Comparison of ENCODE assay signal across 24 cellular contexts in genomic region chr10:26491934-26492333, GRCh38. TPM values are rescaled to one million over a fixed set of nuclear protein-coding genes. Genes with fewer than 3 reads are reported as not detected.
A peak's percentile ranks its signal among the peaks of the same experiment; 100 is the strongest.
DNase-seq lines count a peak whose midpoint lies in the region; ATAC-seq, FAIRE-seq and TF ChIP-seq lines count a peak whose summit lies in the region.
"Had no signal": no experiment of that assay in that cellular context is flagged by ENCODE, and none has a peak within 500 bp of the region (broad histone marks: within the 10 kb centered on the region; RNA-seq: fewer than 3 reads in every experiment).

No MANE protein-coding gene starts in this region.

- TF ChIP-seq CTCF in RWPE1 (conservative IDR thresholded peaks at IDR 0.05; ENCODE audit: low read depth) (no peak), fibroblast of the aortic adventitia (IDR thresholded peaks at IDR 0.05; ENCODE audit: insufficient read depth, low read length) (no peak), kidney (IDR thresholded peaks at IDR 0.05; ENCODE audit: borderline replicate concordance, extremely low read depth, insufficient read depth) (no peak)

- CTCF ChIA-PET in RWPE1 (lab: Yijun Ruan, JAX) = no interaction called here

- no peak overlapping the region for H3K4me3 ChIP-seq in right cardiac atrium (ENCODE audit: low read length)
- H3K4me3 ChIP-seq in fibroblast of the aortic adventitia (ENCODE audit: low read depth, low read length) = no peak overlapping the region
- no peak overlapping the region for H3K4me3 ChIP-seq in kidney (ENCODE audit: low read length in 2 of 2)
- H3K4me3 ChIP-seq: lower lobe of right lung, SK-N-MC, tibial nerve had no signal

- H3K27ac Mint-ChIP-seq in stimulated activated memory B cell treated with anti-CD40 and anti-IgM and Interleukin-4, amounts not matched to agents 10 μg/mL and 1 μg/mL and 100 μg/mL, for 72 hours = peak overlapping the region; percentile 8
- H3K27ac Mint-ChIP-seq: activated CD4-positive, alpha-beta memory T cell treated with anti-CD3 and anti-CD28 coated beads, Interleukin-2, amount 10 ng/mL, durations not matched to agents 7 days and 5 days; brain; WTC11 had no signal

- no peak overlapping the region for H3K27ac ChIP-seq in right cardiac atrium (ENCODE audit: low read length)
- peak overlapping the region; percentile 75 for H3K27ac ChIP-seq in RWPE1
- peak overlapping the region in 1 of 2 donors; percentile 14 for H3K27ac ChIP-seq in kidney (ENCODE audit: low read depth in 2 of 2, low read length in 2 of 2)
- H3K27ac ChIP-seq: lower lobe of right lung, SK-N-MC had no signal

- H3K9me3 ChIP-seq in right cardiac atrium (ENCODE audit: control insufficient read depth, low read length) = no peaks in the 10 kb centered on the region
- H3K9me3 ChIP-seq in kidney (ENCODE audit: control insufficient read depth in 1 of 2, low read length in 2 of 2) = no peaks in the 10 kb centered on the region
- H3K9me3 ChIP-seq: lower lobe of right lung, tibial nerve had no signal

- H3K4me1 Mint-ChIP-seq in stimulated activated memory B cell treated with anti-CD40 and anti-IgM and Interleukin-4, amounts not matched to agents 10 μg/mL and 1 μg/mL and 100 μg/mL, for 72 hours = peaks cover 32% of the 10 kb centered on the region
- H3K4me1 Mint-ChIP-seq: WTC11 had no signal

- no peaks in the 10 kb centered on the region for H3K27me3 ChIP-seq in right cardiac atrium (ENCODE audit: control insufficient read depth, insufficient read depth)
- H3K27me3 ChIP-seq: tibial nerve had no signal

- H3K9ac ChIP-seq in kidney (ENCODE audit: low read length in 2 of 2) = no peak overlapping the region

- peaks cover 53% of the 10 kb centered on the region for H3K36me3 Mint-ChIP-seq in stimulated activated memory B cell treated with anti-CD40 and anti-IgM and Interleukin-4, amounts not matched to agents 10 μg/mL and 1 μg/mL and 100 μg/mL, for 72 hours
- H3K36me3 Mint-ChIP-seq: brain had no signal

- intact Hi-C loops in right cardiac atrium (cut with DNase I) = no loop called here
- intact Hi-C loops in left ventricle myocardium superior (cut with micrococcal nuclease) = no loop called here
- intact Hi-C loops in kidney (cut with DNase I) = no loop called here
- intact Hi-C loops in head of caudate nucleus (cut with DNase I) = no loop called here

- no peak overlapping the region for H3K4me3 Mint-ChIP-seq in stimulated activated memory B cell treated with anti-CD40 and anti-IgM and Interleukin-4, amounts not matched to agents 10 μg/mL and 1 μg/mL and 100 μg/mL, for 72 hours
- H3K4me3 Mint-ChIP-seq: activated CD4-positive, alpha-beta memory T cell treated with anti-CD3 and anti-CD28 coated beads, Interleukin-2, amount 10 ng/mL, durations not matched to agents 7 days and 5 days; brain; IgD-negative memory B cell; immature natural killer cell; WTC11 had no signal

- no peak for FAIRE-seq in kidney (lab: Jason Lieb, UNC)
- FAIRE-seq: colon, GM12891 had no signal

- peak; percentile 50 for ATAC-seq in right cardiac atrium
- ATAC-seq in left ventricle myocardium superior = no peak
- no peak for ATAC-seq in stimulated activated memory B cell treated with anti-CD40 and anti-IgM and Interleukin-4, amounts not matched to agents 10 μg/mL and 1 μg/mL and 100 μg/mL, for 72 hours
- ATAC-seq in HG02588 (IDR thresholded peaks at IDR 0.05; ENCODE audit: unreplicated experiment) = no peak
- ATAC-seq: lower lobe of right lung, WTC11 had no signal

- POLR2A ChIA-PET in RWPE1 (lab: Yijun Ruan, JAX; ENCODE audit: low non-redundant PET) = no interaction called here

- no peak for DNase-seq in right cardiac atrium
- DNase-seq in left ventricle myocardium superior = no peak
- DNase-seq in RWPE1 (ENCODE audit: low spot score) = no peak
- peak; percentile 91 for DNase-seq in fibroblast of the aortic adventitia (ENCODE audit: low read depth)
- DNase-seq in kidney = no peak
- DNase-seq in head of caudate nucleus = no peak
- DNase-seq: activated CD4-positive, alpha-beta memory T cell treated with anti-CD3 and anti-CD28 coated beads, Interleukin-2, amount 10 ng/mL, durations not matched to agents 7 days and 5 days; activated naive CD4-positive, alpha-beta T cell treated with anti-CD3 and anti-CD28 coated beads, Interleukin-2, amount 50 U/mL, for 16 hours; activated T-cell treated with anti-CD3 and anti-CD28 coated beads, Interleukin-2, amount 50 U/mL, for 1 hour; immature natural killer cell; lower lobe of right lung; MM.1S; NCI-H187; NCI-H2227 treated with DMSO at 0.1 percent for 48 hours; T-helper 9 cell had no signal

- H3K36me3 ChIP-seq in kidney (ENCODE audit: control insufficient read depth in 1 of 2, insufficient read depth in 2 of 2, low read length in 2 of 2) = no peaks in the 10 kb centered on the region
- H3K36me3 ChIP-seq: tibial nerve had no signal

- H3K4me1 ChIP-seq in right cardiac atrium (ENCODE audit: control insufficient read depth, insufficient read depth, low read length) (peaks cover 2% of the 10 kb centered on the region), kidney (ENCODE audit: control insufficient read depth in 1 of 2, insufficient read depth in 1 of 2, low read depth in 1 of 2, low read length in 2 of 2) (no peaks in the 10 kb centered on the region)

- H3K27me3 Mint-ChIP-seq in stimulated activated memory B cell treated with anti-CD40 and anti-IgM and Interleukin-4, amounts not matched to agents 10 μg/mL and 1 μg/mL and 100 μg/mL, for 72 hours = no peaks in the 10 kb centered on the region
- H3K27me3 Mint-ChIP-seq: activated CD4-positive, alpha-beta memory T cell treated with anti-CD3 and anti-CD28 coated beads, Interleukin-2, amount 10 ng/mL, durations not matched to agents 7 days and 5 days; IgD-negative memory B cell had no signal

- H3K9me3 Mint-ChIP-seq in stimulated activated memory B cell treated with anti-CD40 and anti-IgM and Interleukin-4, amounts not matched to agents 10 μg/mL and 1 μg/mL and 100 μg/mL, for 72 hours = no peaks in the 10 kb centered on the region
- H3K9me3 Mint-ChIP-seq: activated CD4-positive, alpha-beta memory T cell treated with anti-CD3 and anti-CD28 coated beads, Interleukin-2, amount 10 ng/mL, durations not matched to agents 7 days and 5 days; IgD-negative memory B cell; immature natural killer cell had no signal

- WGBS in right cardiac atrium = 40% methylated on average over 3 of the region's 3 CpGs

RNA-seq across cellular contexts. Expression of gene APBB1IP, which starts 53.8 kb away (rescaled TPM):
- total RNA-seq in right cardiac atrium = 1 to 10 TPM; 5.2 to 8.4 (median 6.9) TPM
- polyA plus RNA-seq in right cardiac atrium = 2.8 TPM
- 2.8 TPM for total RNA-seq in left ventricle myocardium superior
- 2.9 and 5.9 TPM in 2 replicates for total RNA-seq in fibroblast of the aortic adventitia (ENCODE audit: low replicate concordance)
- 20.5 TPM for total RNA-seq in kidney
- polyA plus RNA-seq in kidney (ENCODE audit: insufficient read depth, low read depth, low replicate concordance) = 4.1 TPM

Comparison
In these comparisons a context has a peak if more than half of its experiments do, and no peak if none do; other contexts are left out.
1. ATAC-seq: peak in right cardiac atrium (2 of 2); none in left ventricle myocardium superior (single experiment), stimulated activated memory B cell treated with anti-CD40 and anti-IgM and Interleukin-4, amounts not matched to agents 10 μg/mL and 1 μg/mL and 100 μg/mL, for 72 hours (single experiment) and HG02588 (single experiment).